ENCODE assay signal across 1 cellular context in the genomic region with DNA sequence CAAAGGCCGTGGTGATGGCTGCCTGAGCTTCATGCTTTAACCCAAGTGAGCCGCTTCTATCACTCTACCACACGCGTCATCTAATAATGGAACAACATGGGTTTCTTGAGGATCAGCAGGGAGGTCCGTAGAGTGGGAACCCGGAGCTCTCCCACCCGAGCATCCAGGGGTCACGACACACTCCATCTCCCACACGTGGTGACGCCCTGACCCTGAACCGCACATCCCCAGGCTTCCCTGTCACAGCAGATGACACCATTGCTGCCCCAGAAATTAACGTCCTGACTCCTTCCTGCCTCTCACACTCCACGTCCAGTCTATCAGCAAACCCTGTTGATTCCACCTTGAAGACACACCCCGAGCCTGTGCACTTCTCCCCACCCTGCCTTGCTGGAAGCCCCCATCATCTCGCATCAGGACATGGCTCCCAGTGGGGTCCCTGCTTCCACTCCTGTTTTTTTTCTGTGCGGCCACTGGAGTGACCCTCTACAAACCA.
TF ChIP-seq lines count a peak whose summit lies in the region.

No MANE protein-coding gene starts in this region.

TF ChIP-seq in HepG2, 621 proteins besides CTCF, POLR2A, EP300 and RAD21:
- TF ChIP-seq RFXANK (CRISPR knock-in tag; IDR thresholded peaks at IDR 0.05) (no peak), CREB1 (IDR thresholded peaks at IDR 0.05) (peak; percentile 31; the same call in 1 of the 2 replicates), CREB1 (CRISPR knock-in tag; IDR thresholded peaks at IDR 0.05) (no peak)
